1 cellular context compared by ENCODE assay signal in genomic region chr13:37138917-37139316, GRCh38.
TF ChIP-seq lines count a peak whose summit lies in the region.

No MANE protein-coding gene starts in this region.

TF ChIP-seq in IMR-90, 13 proteins besides CTCF, POLR2A, EP300 and RAD21:
- TF ChIP-seq NFE2L2 (IDR thresholded peaks at IDR 0.05; ENCODE audit: low read depth, low read length) (no peak), CHD1 (IDR thresholded peaks at IDR 0.05; ENCODE audit: low read depth, low read length) (no peak), CEBPB (IDR thresholded peaks at IDR 0.05; ENCODE audit: low read depth, low read length) (no peak), BHLHE40 (IDR thresholded peaks at IDR 0.05; ENCODE audit: low read depth, low read length) (no peak), ELK1 (IDR thresholded peaks at IDR 0.05; ENCODE audit: borderline replicate concordance, low read depth, low read length) (no peak), MAZ (IDR thresholded peaks at IDR 0.05; ENCODE audit: borderline replicate concordance, low read depth, low read length) (no peak), FOS (IDR thresholded peaks at IDR 0.05; ENCODE audit: low read depth, low read length) (no peak), MXI1 (IDR thresholded peaks at IDR 0.05; ENCODE audit: borderline replicate concordance, low read depth, low read length) (no peak), SMC3 (IDR thresholded peaks at IDR 0.05; ENCODE audit: low read depth, low read length) (no peak), RCOR1 (IDR thresholded peaks at IDR 0.05; ENCODE audit: insufficient replicate concordance, low read length) (no peak), RFX5 (IDR thresholded peaks at IDR 0.05; ENCODE audit: low read depth, low read length) (no peak), USF2 (IDR thresholded peaks at IDR 0.05; ENCODE audit: low read depth, low read length) (no peak), MAFK (IDR thresholded peaks at IDR 0.05; ENCODE audit: low read depth, low read length) (no peak)
